Comparison of ENCODE assay signal across 27 cellular contexts in genomic region chr22:26215766-26216165, GRCh38. TPM values are rescaled to one million over a fixed set of nuclear protein-coding genes. Genes with fewer than 3 reads are reported as not detected.
"Had no signal": no experiment of that assay in that cellular context is flagged by ENCODE, and none has a peak within 500 bp of the region (broad histone marks: within the 10 kb centered on the region; RNA-seq: fewer than 3 reads in every experiment).

No MANE protein-coding gene starts in this region.

- H3K4me3 Mint-ChIP-seq: activated CD8-positive, alpha-beta T cell treated with anti-CD3 and anti-CD28 coated beads, Interleukin-2, amount 10 ng/mL, durations not matched to agents 7 days and 5 days; activated naive CD4-positive, alpha-beta T cell treated with anti-CD3 and anti-CD28 coated beads, Interleukin-2, amount 50 U/mL, for 24 hours; activated T-helper 1 cell treated with anti-CD3 and anti-CD28 coated beads, Interleukin-12 subunit alpha, Interleukin-12 subunit beta, Interleukin-2, Interleukin-4 antibody, amounts not matched to agents 30 ng/mL and 10 ng/mL and 1 ng/mL, durations not matched to agents 14 hours and 24 hours and 36 hours; T-helper 1 cell treated with Interleukin-12 subunit alpha and Interleukin-12 subunit beta and Interleukin-4 antibody, amounts not matched to agents 30 μg/mL and 1 μg/mL, for 36 hours had no signal

- H3K9me3 ChIP-seq: ascending aorta, body of pancreas, Peyer's patch, SJSA1 had no signal

- H3K27ac ChIP-seq: ascending aorta, body of pancreas, Peyer's patch, RWPE1, SJSA1 had no signal

- H3K27me3 ChIP-seq: ascending aorta, body of pancreas, Peyer's patch had no signal

- H3K27ac Mint-ChIP-seq: activated CD8-positive, alpha-beta T cell treated with anti-CD3 and anti-CD28 coated beads, Interleukin-2, amount 10 ng/mL, durations not matched to agents 7 days and 5 days; activated naive CD4-positive, alpha-beta T cell treated with anti-CD3 and anti-CD28 coated beads, Interleukin-2, amount 50 U/mL, for 24 hours; activated T-helper 1 cell treated with anti-CD3 and anti-CD28 coated beads, Interleukin-12 subunit alpha, Interleukin-12 subunit beta, Interleukin-2, Interleukin-4 antibody, amounts not matched to agents 30 ng/mL and 10 ng/mL and 1 ng/mL, durations not matched to agents 14 hours and 24 hours and 36 hours; T-helper 1 cell treated with Interleukin-12 subunit alpha and Interleukin-12 subunit beta and Interleukin-4 antibody, amounts not matched to agents 30 μg/mL and 1 μg/mL, for 36 hours had no signal

- DNase-seq: activated CD4-positive, alpha-beta T cell treated with anti-CD3 and anti-CD28 coated beads for 4 hours; activated CD4-positive, alpha-beta T cell treated with anti-CD3 and anti-CD28 coated beads, Interleukin-2, amount 50 U/mL, for 4 hours; activated CD8-positive, alpha-beta memory T cell treated with anti-CD3 and anti-CD28 coated beads, Interleukin-2, amount 50 U/mL, for 48 hours; activated CD8-positive, alpha-beta T cell treated with anti-CD3 and anti-CD28 coated beads, Interleukin-2, amount 10 ng/mL, durations not matched to agents 7 days and 5 days; activated effector memory CD4-positive, alpha-beta T cell treated with Interleukin-2 at 50 U/mL for 16 hours; activated naive CD4-positive, alpha-beta T cell; activated T-cell treated with anti-CD3 and anti-CD28 coated beads, Interleukin-2, amount 50 U/mL, for 1 hour; body of pancreas; central memory CD4-positive, alpha-beta T cell; KG1; NCI-H1092; NCI-H1417; NCI-H1694; NCI-H2029; NCI-H345; NCI-H510A; NCI-H526 treated with DMSO at 0.1 percent for 48 hours; Peyer's patch; Right ventricle myocardium superior had no signal

- H3K4me1 ChIP-seq: ascending aorta, body of pancreas, Peyer's patch, SJSA1 had no signal

- H3K36me3 ChIP-seq: ascending aorta, Peyer's patch, SJSA1 had no signal

- H3K4me3 ChIP-seq: ascending aorta, body of pancreas, Peyer's patch, SJSA1 had no signal

- H3K9me3 Mint-ChIP-seq: activated naive CD4-positive, alpha-beta T cell treated with anti-CD3 and anti-CD28 coated beads, Interleukin-2, amount 50 U/mL, for 24 hours; activated T-helper 1 cell treated with anti-CD3 and anti-CD28 coated beads, Interleukin-12 subunit alpha, Interleukin-12 subunit beta, Interleukin-2, Interleukin-4 antibody, amounts not matched to agents 30 ng/mL and 10 ng/mL and 1 ng/mL, durations not matched to agents 14 hours and 24 hours and 36 hours; T-helper 1 cell treated with Interleukin-12 subunit alpha and Interleukin-12 subunit beta and Interleukin-4 antibody, amounts not matched to agents 30 μg/mL and 1 μg/mL, for 36 hours had no signal

- H3K4me1 Mint-ChIP-seq: activated naive CD4-positive, alpha-beta T cell treated with anti-CD3 and anti-CD28 coated beads, Interleukin-2, amount 50 U/mL, for 24 hours had no signal

- H3K36me3 Mint-ChIP-seq: activated naive CD4-positive, alpha-beta T cell treated with anti-CD3 and anti-CD28 coated beads, Interleukin-2, amount 50 U/mL, for 24 hours had no signal

RNA-seq across cellular contexts. Expression of gene SEZ6L, which starts 46.5 kb away (rescaled TPM):
- total RNA-seq: activated CD8-positive, alpha-beta T cell treated with anti-CD3 and anti-CD28 coated beads, Interleukin-2, amount 10 ng/mL, durations not matched to agents 7 days and 5 days; activated T-helper 1 cell treated with anti-CD3 and anti-CD28 coated beads, Interleukin-12 subunit alpha, Interleukin-12 subunit beta, Interleukin-2, Interleukin-4 antibody, amounts not matched to agents 30 ng/mL and 10 ng/mL and 1 ng/mL, durations not matched to agents 14 hours and 24 hours and 36 hours; ascending aorta; bronchial epithelial cell; MCF 10A; SJSA1 had no signal
